15 cellular contexts compared by ENCODE assay signal in the genomic region with DNA sequence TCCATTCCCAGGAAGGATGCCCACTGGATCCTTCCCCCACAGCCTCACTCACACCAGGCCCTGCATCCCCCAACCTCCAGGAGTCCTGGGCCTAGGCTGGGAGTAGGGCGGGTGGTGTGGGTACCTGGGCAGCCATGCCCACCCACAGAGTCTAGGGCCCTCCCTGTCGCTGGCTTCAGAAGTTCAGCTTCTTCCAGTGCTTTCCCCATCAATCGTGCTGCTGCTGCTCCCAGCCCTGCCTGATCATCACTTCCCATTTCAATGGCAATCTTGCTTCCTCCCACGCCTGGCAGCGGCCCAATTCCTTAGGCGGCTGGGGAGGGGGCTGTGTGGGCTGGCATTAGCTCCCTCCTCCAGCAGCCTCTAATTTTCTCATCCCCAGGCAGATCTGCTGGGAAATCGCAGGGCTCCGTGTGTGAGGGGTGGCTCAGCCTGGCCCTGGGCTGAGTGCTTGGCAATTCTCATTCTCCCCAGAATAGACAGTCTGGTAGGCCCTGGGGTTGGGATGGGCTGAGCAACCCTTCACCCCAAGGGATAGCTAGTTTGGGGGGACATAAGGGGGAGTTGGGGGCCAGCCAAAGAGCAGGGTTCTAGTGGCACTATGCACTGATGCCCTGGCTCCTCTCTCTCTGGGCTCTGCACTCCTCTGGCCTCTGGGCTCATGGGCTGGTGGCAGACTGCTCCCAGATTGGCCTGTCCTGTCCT.
A peak's percentile ranks its signal among the peaks of the same experiment; 100 is the strongest.
DNase-seq lines count a peak whose midpoint lies in the region; ATAC-seq and TF ChIP-seq lines count a peak whose summit lies in the region.
"Had no signal": no experiment of that assay in that cellular context is flagged by ENCODE, and none has a peak within 500 bp of the region (broad histone marks: within the 10 kb centered on the region; RNA-seq: fewer than 3 reads in every experiment).

No MANE protein-coding gene starts in this region.

- H3K9me3 ChIP-seq in Peyer's patch, result no peaks in the 10 kb centered on the region
- no peaks in the 10 kb centered on the region for H3K9me3 ChIP-seq in endodermal cell (ENCODE audit: control insufficient read depth, low read length)
- H3K9me3 ChIP-seq in transverse colon, result no peaks in the 10 kb centered on the region
- H3K9me3 ChIP-seq: Caco-2 had no signal

- TF ChIP-seq POLR2A in Peyer's patch (IDR thresholded peaks at IDR 0.05), result no peak
- TF ChIP-seq POLR2A in transverse colon (IDR thresholded peaks at IDR 0.05), result no peak

- no peaks in the 10 kb centered on the region for H3K27me3 ChIP-seq in Peyer's patch
- H3K27me3 ChIP-seq in endodermal cell (ENCODE audit: control insufficient read depth, insufficient read depth, low read length, poor library complexity, severe bottlenecking), result no peaks in the 10 kb centered on the region
- H3K27me3 ChIP-seq in transverse colon, result no peaks in the 10 kb centered on the region

- H3K9ac ChIP-seq in endodermal cell (ENCODE audit: extremely low read depth, low read length, poor library complexity, severe bottlenecking), result no peak overlapping the region

- H3K4me1 ChIP-seq in Peyer's patch, result no peaks in the 10 kb centered on the region
- peaks cover 10% of the 10 kb centered on the region for H3K4me1 ChIP-seq in endodermal cell (ENCODE audit: control insufficient read depth, insufficient read depth, low read length)
- no peaks in the 10 kb centered on the region for H3K4me1 ChIP-seq in transverse colon
- H3K4me1 ChIP-seq: Caco-2 had no signal

- TF ChIP-seq CTCF in Peyer's patch (IDR thresholded peaks at IDR 0.05) (no peak), endodermal cell (conservative IDR thresholded peaks at IDR 0.05) (no peak), transverse colon (IDR thresholded peaks at IDR 0.05) (no peak)

- no peak overlapping the region for H3K4me3 Mint-ChIP-seq in endodermal cell

- no peaks in the 10 kb centered on the region for H3K9me3 Mint-ChIP-seq in endodermal cell

- H3K4me1 Mint-ChIP-seq in endodermal cell, result peaks cover 19% of the 10 kb centered on the region

- H3K36me3 ChIP-seq in Peyer's patch (no peaks in the 10 kb centered on the region), endodermal cell (ENCODE audit: control insufficient read depth, insufficient read depth, low read length) (no peaks in the 10 kb centered on the region), transverse colon (no peaks in the 10 kb centered on the region)

- no peak overlapping the region for H3K27ac ChIP-seq in Peyer's patch
- H3K27ac ChIP-seq in endodermal cell (ENCODE audit: low read depth, low read length), result no peak overlapping the region
- no peak overlapping the region for H3K27ac ChIP-seq in transverse colon
- H3K27ac ChIP-seq: PC-9 had no signal

- WGBS in endodermal cell (ENCODE audit: insufficient coverage in 1 of 2, insufficient read length in 1 of 2), 2 experiments, result 89 to 96% methylated on average over 4 to 8 of the region's 8 CpGs
- WGBS in transverse colon (ENCODE audit: low coverage in 1 of 2), 2 donors, result 70% methylated on average over 8 of the region's 8 CpGs; no CpG with 5 or more reads in 1 of the 2 donors

- intact Hi-C loops in cardiac septum (cut with DNase I) (no loop called here), Right ventricle myocardium superior (cut with DNase I) (no loop called here), transverse colon (cut with DNase I; ENCODE audit: low total_unique reads) (no loop called here)

- H3K27ac Mint-ChIP-seq in endodermal cell, result peak overlapping the region; percentile 55

- DNase-seq in cardiac septum (ENCODE audit: low spot score) (peak; percentile 73), Right ventricle myocardium superior (no peak), Peyer's patch (peak in 2 of 3 donors; percentile 16 to 30), endodermal cell (peak; percentile 30), transverse colon (peak; percentile 4), GDM1 (lab: John Stamatoyannopoulos, UW) (no peak), AG20443 (ENCODE audit: low spot score) (no peak)
- DNase-seq: activated gamma-delta T cell, Caco-2, kidney glomerular epithelial cell, NCI-H1694 treated with DMSO at 0.1 percent for 48 hours, NCI-H510A treated with DMSO at 0.1 percent for 48 hours, occipital lobe, PC-9 had no signal

- no peak for TF ChIP-seq EP300 in transverse colon (IDR thresholded peaks at IDR 0.05; ENCODE audit: low read depth)

- ATAC-seq in Right ventricle myocardium superior (ENCODE audit: poor library complexity) (no peak), GM21515 (IDR thresholded peaks at IDR 0.05; ENCODE audit: unreplicated experiment) (no peak)

- H3K27me3 Mint-ChIP-seq in endodermal cell (ENCODE audit: insufficient read depth), result peaks cover 9% of the 10 kb centered on the region

- H3K36me3 Mint-ChIP-seq in endodermal cell (ENCODE audit: low read depth), result no peaks in the 10 kb centered on the region

- H3K4me3 ChIP-seq in Peyer's patch (no peak overlapping the region), endodermal cell (ENCODE audit: low read length) (no peak overlapping the region), transverse colon (no peak overlapping the region)
- H3K4me3 ChIP-seq: PC-9 had no signal

- in situ Hi-C loops in transverse colon (cut with MboI; ENCODE audit: low pct_ligation_motif_present in 1 of 4, low pct_unique_long_range_greater_than_20kb in 1 of 4, low sequenced_read_pairs in 3 of 4), result no loop called here

Comparison
In these comparisons a context has a peak if more than half of its experiments do, and no peak if none do; other contexts are left out.
1. DNase-seq: peak in cardiac septum (single experiment), Peyer's patch (2 of 3), endodermal cell (single experiment) and transverse colon (single experiment); none in Right ventricle myocardium superior (single experiment), GDM1 (single experiment) and AG20443 (single experiment).